1 cellular context compared by ENCODE assay signal in the genomic region with DNA sequence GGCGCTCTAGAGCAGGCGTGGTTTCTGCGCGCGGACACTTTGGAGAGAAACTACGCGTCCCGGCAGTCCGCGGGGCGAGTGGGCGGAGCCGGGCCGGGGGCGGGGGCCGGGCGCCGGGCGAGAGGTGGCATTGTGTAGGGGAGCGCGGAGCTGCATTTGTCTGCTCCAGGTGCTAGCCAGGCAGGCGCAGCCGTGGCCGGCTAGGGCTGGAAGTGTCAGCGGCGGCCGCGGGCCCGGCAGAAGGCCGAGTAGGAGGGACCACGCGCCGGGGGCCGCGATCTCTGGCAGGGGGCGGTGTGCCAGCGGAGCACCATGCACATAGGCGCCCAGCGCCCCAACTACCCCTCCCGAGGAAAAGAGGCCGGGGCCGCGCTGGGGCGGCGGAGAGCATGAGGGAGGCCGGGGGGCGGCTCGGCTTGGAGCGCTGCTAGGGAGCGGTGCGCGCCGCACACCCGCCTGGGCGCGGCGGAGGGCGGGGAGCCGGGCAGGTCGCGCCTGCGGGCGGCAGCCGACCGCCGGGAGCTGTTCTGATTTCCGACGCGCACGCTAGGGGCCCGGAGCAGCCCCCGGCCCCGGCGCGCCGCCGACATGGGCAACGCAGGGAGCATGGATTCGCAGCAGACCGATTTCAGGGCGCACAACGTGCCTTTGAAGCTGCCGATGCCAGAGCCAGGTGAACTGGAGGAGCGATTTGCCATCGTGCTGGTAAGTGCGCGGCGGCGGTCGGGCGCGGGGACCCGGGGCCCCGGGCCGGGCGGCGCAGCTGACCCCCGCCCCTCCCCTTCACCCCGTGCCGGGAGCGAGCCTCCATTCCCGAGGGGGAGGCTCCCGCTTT.
TF ChIP-seq lines count a peak whose summit lies in the region.

A gene (plus strand): TSS at position 159 of the 835 bp plus-strand sequence.

TF ChIP-seq in HEK293, 187 proteins besides CTCF, POLR2A, EP300 and RAD21 (continued from another document):
- TF ChIP-seq KLF1 (tag by site-specific recombination; IDR thresholded peaks at IDR 0.05), result peak; percentile 29; the same call in 1 of the 2 replicates
- TF ChIP-seq TCF7L2 (IDR thresholded peaks at IDR 0.05; ENCODE audit: borderline replicate concordance, low read depth, low read length), result peak; percentile 57; the same call in 1 of the 2 replicates
- TF ChIP-seq, protein P1, sequence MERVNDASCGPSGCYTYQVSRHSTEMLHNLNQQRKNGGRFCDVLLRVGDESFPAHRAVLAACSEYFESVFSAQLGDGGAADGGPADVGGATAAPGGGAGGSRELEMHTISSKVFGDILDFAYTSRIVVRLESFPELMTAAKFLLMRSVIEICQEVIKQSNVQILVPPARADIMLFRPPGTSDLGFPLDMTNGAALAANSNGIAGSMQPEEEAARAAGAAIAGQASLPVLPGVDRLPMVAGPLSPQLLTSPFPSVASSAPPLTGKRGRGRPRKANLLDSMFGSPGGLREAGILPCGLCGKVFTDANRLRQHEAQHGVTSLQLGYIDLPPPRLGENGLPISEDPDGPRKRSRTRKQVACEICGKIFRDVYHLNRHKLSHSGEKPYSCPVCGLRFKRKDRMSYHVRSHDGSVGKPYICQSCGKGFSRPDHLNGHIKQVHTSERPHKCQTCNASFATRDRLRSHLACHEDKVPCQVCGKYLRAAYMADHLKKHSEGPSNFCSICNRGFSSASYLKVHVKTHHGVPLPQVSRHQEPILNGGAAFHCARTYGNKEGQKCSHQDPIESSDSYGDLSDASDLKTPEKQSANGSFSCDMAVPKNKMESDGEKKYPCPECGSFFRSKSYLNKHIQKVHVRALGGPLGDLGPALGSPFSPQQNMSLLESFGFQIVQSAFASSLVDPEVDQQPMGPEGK (tag by site-specific recombination; IDR thresholded peaks at IDR 0.05), result peak; percentile 95
- peak; percentile 70 for TF ChIP-seq KLF16 (tag by site-specific recombination; IDR thresholded peaks at IDR 0.05)
- TF ChIP-seq ZNF48 (tag by site-specific recombination; IDR thresholded peaks at IDR 0.05), result no peak
- TF ChIP-seq ZFHX2 (tag by site-specific recombination; conservative IDR thresholded peaks at IDR 0.05), result peak; percentile 90
- no peak for TF ChIP-seq TRIM28 (IDR thresholded peaks at IDR 0.05; ENCODE audit: borderline replicate concordance, low read length)
- TF ChIP-seq ZNF394 (tag by site-specific recombination; IDR thresholded peaks at IDR 0.05; ENCODE audit: borderline replicate concordance), result peak; percentile 39; the same call in 1 of the 2 replicates
- no peak for TF ChIP-seq ZNF157 (tag by site-specific recombination; IDR thresholded peaks at IDR 0.05)
- TF ChIP-seq, protein P2, sequence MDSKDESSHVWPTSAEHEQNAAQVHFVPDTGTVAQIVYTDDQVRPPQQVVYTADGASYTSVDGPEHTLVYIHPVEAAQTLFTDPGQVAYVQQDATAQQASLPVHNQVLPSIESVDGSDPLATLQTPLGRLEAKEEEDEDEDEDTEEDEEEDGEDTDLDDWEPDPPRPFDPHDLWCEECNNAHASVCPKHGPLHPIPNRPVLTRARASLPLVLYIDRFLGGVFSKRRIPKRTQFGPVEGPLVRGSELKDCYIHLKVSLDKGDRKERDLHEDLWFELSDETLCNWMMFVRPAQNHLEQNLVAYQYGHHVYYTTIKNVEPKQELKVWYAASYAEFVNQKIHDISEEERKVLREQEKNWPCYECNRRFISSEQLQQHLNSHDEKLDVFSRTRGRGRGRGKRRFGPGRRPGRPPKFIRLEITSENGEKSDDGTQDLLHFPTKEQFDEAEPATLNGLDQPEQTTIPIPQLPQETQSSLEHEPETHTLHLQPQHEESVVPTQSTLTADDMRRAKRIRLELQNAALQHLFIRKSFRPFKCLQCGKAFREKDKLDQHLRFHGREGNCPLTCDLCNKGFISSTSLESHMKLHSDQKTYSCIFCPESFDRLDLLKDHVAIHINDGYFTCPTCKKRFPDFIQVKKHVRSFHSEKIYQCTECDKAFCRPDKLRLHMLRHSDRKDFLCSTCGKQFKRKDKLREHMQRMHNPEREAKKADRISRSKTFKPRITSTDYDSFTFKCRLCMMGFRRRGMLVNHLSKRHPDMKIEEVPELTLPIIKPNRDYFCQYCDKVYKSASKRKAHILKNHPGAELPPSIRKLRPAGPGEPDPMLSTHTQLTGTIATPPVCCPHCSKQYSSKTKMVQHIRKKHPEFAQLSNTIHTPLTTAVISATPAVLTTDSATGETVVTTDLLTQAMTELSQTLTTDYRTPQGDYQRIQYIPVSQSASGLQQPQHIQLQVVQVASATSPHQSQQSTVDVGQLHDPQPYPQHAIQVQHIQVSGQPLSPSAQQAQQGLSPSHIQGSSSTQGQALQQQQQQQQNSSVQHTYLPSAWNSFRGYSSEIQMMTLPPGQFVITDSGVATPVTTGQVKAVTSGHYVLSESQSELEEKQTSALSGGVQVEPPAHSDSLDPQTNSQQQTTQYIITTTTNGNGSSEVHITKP (tag by site-specific recombination; IDR thresholded peaks at IDR 0.05), result peak; percentile 79
- no peak for TF ChIP-seq KLF7 (tag by site-specific recombination; IDR thresholded peaks at IDR 0.05; ENCODE audit: borderline replicate concordance)
- no peak for TF ChIP-seq ZNF404 (tag by site-specific recombination; IDR thresholded peaks at IDR 0.05)
- peak; percentile 26; the same call in 1 of the 2 replicates for TF ChIP-seq ZNF2 (tag by site-specific recombination; IDR thresholded peaks at IDR 0.05)
- peak; percentile 88 for TF ChIP-seq ZBTB8A (tag by site-specific recombination; IDR thresholded peaks at IDR 0.05)
- TF ChIP-seq, protein P3, sequence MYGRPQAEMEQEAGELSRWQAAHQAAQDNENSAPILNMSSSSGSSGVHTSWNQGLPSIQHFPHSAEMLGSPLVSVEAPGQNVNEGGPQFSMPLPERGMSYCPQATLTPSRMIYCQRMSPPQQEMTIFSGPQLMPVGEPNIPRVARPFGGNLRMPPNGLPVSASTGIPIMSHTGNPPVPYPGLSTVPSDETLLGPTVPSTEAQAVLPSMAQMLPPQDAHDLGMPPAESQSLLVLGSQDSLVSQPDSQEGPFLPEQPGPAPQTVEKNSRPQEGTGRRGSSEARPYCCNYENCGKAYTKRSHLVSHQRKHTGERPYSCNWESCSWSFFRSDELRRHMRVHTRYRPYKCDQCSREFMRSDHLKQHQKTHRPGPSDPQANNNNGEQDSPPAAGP (tag by site-specific recombination; IDR thresholded peaks at IDR 0.05), result 0 out of 2 replicates have a peak, but pooled peaks have one; percentile 41
- TF ChIP-seq KLF8 (tag by site-specific recombination; IDR thresholded peaks at IDR 0.05), result peak; percentile 79; the same call in 1 of the 2 replicates
- peak; percentile 64; the same call in 1 of the 2 replicates for TF ChIP-seq ZNF76 (tag by site-specific recombination; IDR thresholded peaks at IDR 0.05; ENCODE audit: borderline replicate concordance, low read depth)
- TF ChIP-seq SP3 (tag by site-specific recombination; IDR thresholded peaks at IDR 0.05), result peak; percentile 95
- peak; percentile 59; the same call in 1 of the 2 replicates for TF ChIP-seq ZXDB (tag by site-specific recombination; IDR thresholded peaks at IDR 0.05)
- 0 out of 2 replicates have a peak, but pooled peaks have one; percentile 40 for TF ChIP-seq ZNF501 (tag by site-specific recombination; IDR thresholded peaks at IDR 0.05)
- peak; percentile 73; the same call in 1 of the 2 replicates for TF ChIP-seq ZBTB48 (tag by site-specific recombination; IDR thresholded peaks at IDR 0.05)
- peak; percentile 87 for TF ChIP-seq KLF9 (tag by site-specific recombination; IDR thresholded peaks at IDR 0.05; ENCODE audit: low read depth)
- TF ChIP-seq ZSCAN30 (tag by site-specific recombination; IDR thresholded peaks at IDR 0.05), result 0 out of 2 replicates have a peak, but pooled peaks have one; percentile 22
- TF ChIP-seq, protein P4, sequence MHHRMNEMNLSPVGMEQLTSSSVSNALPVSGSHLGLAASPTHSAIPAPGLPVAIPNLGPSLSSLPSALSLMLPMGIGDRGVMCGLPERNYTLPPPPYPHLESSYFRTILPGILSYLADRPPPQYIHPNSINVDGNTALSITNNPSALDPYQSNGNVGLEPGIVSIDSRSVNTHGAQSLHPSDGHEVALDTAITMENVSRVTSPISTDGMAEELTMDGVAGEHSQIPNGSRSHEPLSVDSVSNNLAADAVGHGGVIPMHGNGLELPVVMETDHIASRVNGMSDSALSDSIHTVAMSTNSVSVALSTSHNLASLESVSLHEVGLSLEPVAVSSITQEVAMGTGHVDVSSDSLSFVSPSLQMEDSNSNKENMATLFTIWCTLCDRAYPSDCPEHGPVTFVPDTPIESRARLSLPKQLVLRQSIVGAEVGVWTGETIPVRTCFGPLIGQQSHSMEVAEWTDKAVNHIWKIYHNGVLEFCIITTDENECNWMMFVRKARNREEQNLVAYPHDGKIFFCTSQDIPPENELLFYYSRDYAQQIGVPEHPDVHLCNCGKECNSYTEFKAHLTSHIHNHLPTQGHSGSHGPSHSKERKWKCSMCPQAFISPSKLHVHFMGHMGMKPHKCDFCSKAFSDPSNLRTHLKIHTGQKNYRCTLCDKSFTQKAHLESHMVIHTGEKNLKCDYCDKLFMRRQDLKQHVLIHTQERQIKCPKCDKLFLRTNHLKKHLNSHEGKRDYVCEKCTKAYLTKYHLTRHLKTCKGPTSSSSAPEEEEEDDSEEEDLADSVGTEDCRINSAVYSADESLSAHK (tag by site-specific recombination; IDR thresholded peaks at IDR 0.05), result no peak
- peak; percentile 47; the same call in 1 of the 2 replicates for TF ChIP-seq FEZF1 (tag by site-specific recombination; IDR thresholded peaks at IDR 0.05)
- TF ChIP-seq SP2 (tag by site-specific recombination; IDR thresholded peaks at IDR 0.05), result peak; percentile 45
- TF ChIP-seq ZBTB20 (tag by site-specific recombination; IDR thresholded peaks at IDR 0.05), result peak; percentile 78
- 0 out of 2 replicates have a peak, but pooled peaks have one; percentile 37 for TF ChIP-seq KLF10 (tag by site-specific recombination; IDR thresholded peaks at IDR 0.05)
- TF ChIP-seq, protein P5, sequence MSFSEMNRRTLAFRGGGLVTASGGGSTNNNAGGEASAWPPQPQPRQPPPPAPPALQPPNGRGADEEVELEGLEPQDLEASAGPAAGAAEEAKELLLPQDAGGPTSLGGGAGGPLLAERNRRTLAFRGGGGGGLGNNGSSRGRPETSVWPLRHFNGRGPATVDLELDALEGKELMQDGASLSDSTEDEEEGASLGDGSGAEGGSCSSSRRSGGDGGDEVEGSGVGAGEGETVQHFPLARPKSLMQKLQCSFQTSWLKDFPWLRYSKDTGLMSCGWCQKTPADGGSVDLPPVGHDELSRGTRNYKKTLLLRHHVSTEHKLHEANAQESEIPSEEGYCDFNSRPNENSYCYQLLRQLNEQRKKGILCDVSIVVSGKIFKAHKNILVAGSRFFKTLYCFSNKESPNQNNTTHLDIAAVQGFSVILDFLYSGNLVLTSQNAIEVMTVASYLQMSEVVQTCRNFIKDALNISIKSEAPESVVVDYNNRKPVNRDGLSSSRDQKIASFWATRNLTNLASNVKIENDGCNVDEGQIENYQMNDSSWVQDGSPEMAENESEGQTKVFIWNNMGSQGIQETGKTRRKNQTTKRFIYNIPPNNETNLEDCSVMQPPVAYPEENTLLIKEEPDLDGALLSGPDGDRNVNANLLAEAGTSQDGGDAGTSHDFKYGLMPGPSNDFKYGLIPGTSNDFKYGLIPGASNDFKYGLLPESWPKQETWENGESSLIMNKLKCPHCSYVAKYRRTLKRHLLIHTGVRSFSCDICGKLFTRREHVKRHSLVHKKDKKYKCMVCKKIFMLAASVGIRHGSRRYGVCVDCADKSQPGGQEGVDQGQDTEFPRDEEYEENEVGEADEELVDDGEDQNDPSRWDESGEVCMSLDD (tag by site-specific recombination; IDR thresholded peaks at IDR 0.05), result 0 out of 2 replicates have a peak, but pooled peaks have one; percentile 31
- TF ChIP-seq, protein P6, sequence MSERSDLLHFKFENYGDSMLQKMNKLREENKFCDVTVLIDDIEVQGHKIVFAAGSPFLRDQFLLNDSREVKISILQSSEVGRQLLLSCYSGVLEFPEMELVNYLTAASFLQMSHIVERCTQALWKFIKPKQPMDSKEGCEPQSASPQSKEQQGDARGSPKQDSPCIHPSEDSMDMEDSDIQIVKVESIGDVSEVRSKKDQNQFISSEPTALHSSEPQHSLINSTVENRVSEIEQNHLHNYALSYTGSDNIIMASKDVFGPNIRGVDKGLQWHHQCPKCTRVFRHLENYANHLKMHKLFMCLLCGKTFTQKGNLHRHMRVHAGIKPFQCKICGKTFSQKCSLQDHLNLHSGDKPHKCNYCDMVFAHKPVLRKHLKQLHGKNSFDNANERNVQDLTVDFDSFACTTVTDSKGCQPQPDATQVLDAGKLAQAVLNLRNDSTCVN (tag by site-specific recombination; optimal IDR thresholded peaks at IDR 0.05), result peak; percentile 89
- TF ChIP-seq GLIS1 (tag by site-specific recombination; IDR thresholded peaks at IDR 0.05), result peak; percentile 28; the same call in 1 of the 2 replicates
- TF ChIP-seq SP7 (tag by site-specific recombination; IDR thresholded peaks at IDR 0.05), result peak; percentile 45; the same call in 1 of the 2 replicates
- TF ChIP-seq, protein P7, sequence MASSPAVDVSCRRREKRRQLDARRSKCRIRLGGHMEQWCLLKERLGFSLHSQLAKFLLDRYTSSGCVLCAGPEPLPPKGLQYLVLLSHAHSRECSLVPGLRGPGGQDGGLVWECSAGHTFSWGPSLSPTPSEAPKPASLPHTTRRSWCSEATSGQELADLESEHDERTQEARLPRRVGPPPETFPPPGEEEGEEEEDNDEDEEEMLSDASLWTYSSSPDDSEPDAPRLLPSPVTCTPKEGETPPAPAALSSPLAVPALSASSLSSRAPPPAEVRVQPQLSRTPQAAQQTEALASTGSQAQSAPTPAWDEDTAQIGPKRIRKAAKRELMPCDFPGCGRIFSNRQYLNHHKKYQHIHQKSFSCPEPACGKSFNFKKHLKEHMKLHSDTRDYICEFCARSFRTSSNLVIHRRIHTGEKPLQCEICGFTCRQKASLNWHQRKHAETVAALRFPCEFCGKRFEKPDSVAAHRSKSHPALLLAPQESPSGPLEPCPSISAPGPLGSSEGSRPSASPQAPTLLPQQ (tag by site-specific recombination; IDR thresholded peaks at IDR 0.05), result peak; percentile 56; the same call in 1 of the 2 replicates
